Comparison of ENCODE assay signal across 11 cellular contexts in the genomic region with DNA sequence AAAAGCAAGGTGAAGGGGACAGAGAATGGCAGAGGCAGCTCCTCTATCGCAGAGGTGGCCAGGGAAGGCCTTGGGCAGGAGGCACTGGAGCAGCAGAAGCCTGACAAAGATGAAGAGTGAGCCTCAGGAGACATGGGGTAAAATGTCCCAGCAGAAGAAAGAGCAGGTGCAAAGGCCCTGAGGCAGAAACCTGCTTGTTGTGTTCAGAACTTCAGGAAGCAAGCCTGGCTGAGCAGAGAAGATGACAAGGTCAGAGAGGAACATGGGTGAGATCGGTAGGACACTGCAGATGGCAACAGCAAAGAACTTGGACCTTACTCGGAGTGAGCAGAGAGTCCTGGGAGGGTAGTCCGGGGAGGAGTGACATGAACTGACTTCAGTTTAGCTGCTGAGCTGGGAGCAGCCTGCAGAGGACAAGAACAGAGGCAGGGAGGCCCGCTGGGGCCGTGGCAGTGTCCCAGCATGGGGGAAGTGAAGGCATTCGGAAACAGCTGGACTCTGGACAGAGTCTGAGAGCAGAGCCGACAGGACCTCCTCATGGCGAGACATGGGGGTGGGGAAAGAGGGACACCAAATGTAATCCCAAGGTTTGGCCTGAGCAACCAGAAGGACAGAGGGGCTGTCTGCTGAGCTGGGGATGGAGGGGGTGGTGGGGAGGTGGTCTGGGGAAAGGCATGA.
A peak's percentile ranks its signal among the peaks of the same experiment; 100 is the strongest.
DNase-seq lines count a peak whose midpoint lies in the region; ATAC-seq, FAIRE-seq and TF ChIP-seq lines count a peak whose summit lies in the region.
"Had no signal": no experiment of that assay in that cellular context is flagged by ENCODE, and none has a peak within 500 bp of the region (broad histone marks: within the 10 kb centered on the region; RNA-seq: fewer than 3 reads in every experiment).

No MANE protein-coding gene starts in this region.

- ATAC-seq in A549, result no peak
- ATAC-seq in natural killer cell, result no peak
- no peak for ATAC-seq in HG03175 (IDR thresholded peaks at IDR 0.05; ENCODE audit: unreplicated experiment)
- ATAC-seq in PC-3, result no peak
- ATAC-seq: stimulated activated naive CD8-positive, alpha-beta T cell treated with anti-CD3 and anti-CD28 coated beads, Interleukin-15, Interleukin-2, amounts not matched to agents 100 U/mL and 50 U/mL, for 24 hours had no signal

- H3K36me3 ChIP-seq in PC-3 (ENCODE audit: low read depth, low read length), result no peaks in the 10 kb centered on the region

- H3K79me2 ChIP-seq in PC-3 (ENCODE audit: low read length), result no peaks in the 10 kb centered on the region

- H3K4me1 ChIP-seq in A549 (peaks cover 25% of the 10 kb centered on the region), PC-3 (ENCODE audit: insufficient read depth, low read length) (peaks cover 7% of the 10 kb centered on the region; the same call in 1 of the 2 replicates)

- H3K4me1 Mint-ChIP-seq in natural killer cell, result peaks cover 91 to 99% of the 10 kb centered on the region in 2 donors

- no peaks in the 10 kb centered on the region for H3K9me2 ChIP-seq in PC-3 (replicated peaks; ENCODE audit: low read length)

- peak overlapping the region; percentile 91 to 95 for H3K27ac Mint-ChIP-seq in natural killer cell

- TF ChIP-seq POLR2A in A549 (IDR thresholded peaks at IDR 0.05; ENCODE audit: low read length) (no peak), GM12892 (IDR thresholded peaks at IDR 0.05; ENCODE audit: low read depth, low read length) (no peak)

- intact Hi-C loops in natural killer cell (cut with micrococcal nuclease) (loop anchor here (1.0 to 2.0 kb wide), 2 partner anchors 15 to 103 kb away; no protein-coding TSS in a partner anchor), PC-3 (cut with micrococcal nuclease) (no loop called here)

- TF ChIP-seq RAD21 in A549 (conservative IDR thresholded peaks at IDR 0.05 in 1 of 2, IDR thresholded peaks at IDR 0.05 in 1 of 2), result no peak

- no peaks in the 10 kb centered on the region for H3K27me3 Mint-ChIP-seq in natural killer cell (ENCODE audit: low read depth in 2 of 2)

- no peak overlapping the region for H2AFZ ChIP-seq in PC-3 (ENCODE audit: low read length)

- H3K4me3 Mint-ChIP-seq in natural killer cell, result peak overlapping the region; percentile 70
- H3K4me3 Mint-ChIP-seq: nephron progenitor cell had no signal

- H3K36me3 Mint-ChIP-seq in natural killer cell, result peaks cover 7% of the 10 kb centered on the region

- DNase-seq in A549 (ENCODE audit: low read depth in 1 of 2, low spot score in 1 of 2), result no peak
- no peak for DNase-seq in GM12892 (ENCODE audit: insufficient read length)
- DNase-seq in caudate nucleus (lab: John Stamatoyannopoulos, UW), result peak in 10 of 61 donors; percentile 16 to 45 (median 26)
- DNase-seq in natural killer cell, result no peak
- DNase-seq in DMS153 treated with DMSO at 0.1 percent for 48 hours (lab: John Stamatoyannopoulos, UW; ENCODE audit: unreplicated experiment), result no peak
- DNase-seq in DMS79 treated with DMSO at 0.1 percent for 48 hours (lab: John Stamatoyannopoulos, UW), result no peak
- DNase-seq in PC-3, result no peak
- DNase-seq: nephron progenitor cell; Right ventricle myocardium superior; stimulated activated naive CD8-positive, alpha-beta T cell treated with anti-CD3 and anti-CD28 coated beads, Interleukin-15, Interleukin-2, amounts not matched to agents 100 U/mL and 50 U/mL, for 24 hours had no signal

- H3F3A ChIP-seq in PC-3 (ENCODE audit: low read length, unreplicated experiment), result no peaks in the 10 kb centered on the region

- POLR2A ChIA-PET in A549 (lab: Yijun Ruan, JAX) (no interaction called here), PC-3 (lab: Charles Lee; ENCODE audit: unreplicated experiment) (interaction anchor here (0.6 kb wide), 1 partner anchor 26 kb away, joined by 3 read pairs; no protein-coding TSS in a partner anchor)

- H3K4me2 ChIP-seq in A549 (no peak overlapping the region), PC-3 (ENCODE audit: low read length) (no peak overlapping the region)

- CTCF ChIA-PET in A549 (lab: Yijun Ruan, JAX) (interaction anchor here (1.0 to 1.9 kb wide), 4 partner anchors 9 to 183 kb away, joined by 3 to 5 read pairs (median 4); no protein-coding TSS in a partner anchor), PC-3 (lab: Charles Lee) (no interaction called here)

- no peaks in the 10 kb centered on the region for H3K27me3 ChIP-seq in PC-3 (ENCODE audit: low read length)

- 94% methylated on average over 9 of the region's 9 CpGs for WGBS in A549 (ENCODE audit: missing lambda C conversion rate)

- no peaks in the 10 kb centered on the region for H3K9me3 ChIP-seq in A549
- H3K9me3 ChIP-seq in PC-3 (ENCODE audit: low read length), result no peaks in the 10 kb centered on the region

- no peaks in the 10 kb centered on the region for H4K20me1 ChIP-seq in PC-3 (ENCODE audit: low read length)

- TF ChIP-seq CTCF in A549 (IDR thresholded peaks at IDR 0.05) (no peak), natural killer cell (IDR thresholded peaks at IDR 0.05) (no peak), PC-3 (conservative IDR thresholded peaks at IDR 0.05; ENCODE audit: low read depth, low read length) (no peak)

- BruUV-seq in PC-3 (replicated peaks; lab: Mats Ljungman, UMichigan), result no TSS peak

- no peak for TF ChIP-seq EP300 in A549 (IDR thresholded peaks at IDR 0.05)

- H3K4me3 ChIP-seq in A549 (no peak overlapping the region), PC-3 (ENCODE audit: low read length) (no peak overlapping the region)

- H3K27ac ChIP-seq in A549 (no peak overlapping the region), caudate nucleus (ENCODE audit: low read depth, low read length) (peak overlapping the region; percentile 99), PC-3 (ENCODE audit: low read length) (no peak overlapping the region)

- H3K9ac ChIP-seq in PC-3 (ENCODE audit: low read length), result no peak overlapping the region

- no peak for FAIRE-seq in A549 (lab: Jason Lieb, UNC)
- peak; percentile 82 for FAIRE-seq in GM12892 (lab: Jason Lieb, UNC)

- H3K9me3 Mint-ChIP-seq in natural killer cell, result no peaks in the 10 kb centered on the region
- H3K9me3 Mint-ChIP-seq: nephron progenitor cell had no signal

TF ChIP-seq in A549, 52 proteins besides CTCF, POLR2A, EP300 and RAD21:
- TF ChIP-seq KDM1A (IDR thresholded peaks at IDR 0.05; ENCODE audit: low read depth) (peak; percentile 37; the same call in 1 of the 2 replicates), E2F6 (IDR thresholded peaks at IDR 0.05; ENCODE audit: borderline replicate concordance, low read depth) (no peak)
